ENCODE assay signal across 15 cellular contexts in genomic region chr11:1607156-1607845, GRCh38. TPM values are rescaled to one million over a fixed set of nuclear protein-coding genes. Genes with fewer than 3 reads are reported as not detected.
"Had no signal": no experiment of that assay in that cellular context is flagged by ENCODE, and none has a peak within 500 bp of the region (broad histone marks: within the 10 kb centered on the region; RNA-seq: fewer than 3 reads in every experiment).

No MANE protein-coding gene starts in this region.

RNA-seq across cellular contexts. Expression of gene KRTAP5-3, which starts 1.0 kb away (rescaled TPM):
- total RNA-seq: activated CD8-positive, alpha-beta memory T cell treated with anti-CD3 and anti-CD28 coated beads for 36 hours; activated T-cell treated with anti-CD3 and anti-CD28 coated beads, Interleukin-2, amount 50 U/mL, for 4 hours; activated T-helper 2 cell treated with anti-CD3 and anti-CD28 coated beads, Interferon-gamma antibody, Interleukin-2, Interleukin-4, amounts not matched to agents 10 μg/mL and 5 μg/mL and 100 μg/mL, durations not matched to agents 14 hours and 24 hours and 36 hours; adrenal gland; dermis blood vessel endothelial cell; left cardiac atrium; mucosa of descending colon; naive thymus-derived CD4-positive, alpha-beta T cell; pancreas; sciatic nerve; smooth muscle cell; T-helper 17 cell; thoracic aorta; upper lobe of left lung had no signal
- polyA plus RNA-seq: adrenal gland; esophagus; naive thymus-derived CD4-positive, alpha-beta T cell; pancreas; smooth muscle cell had no signal

RNA-seq across cellular contexts. Expression of gene KRTAP5-2, which starts 9.2 kb away (rescaled TPM):
- total RNA-seq: activated CD8-positive, alpha-beta memory T cell treated with anti-CD3 and anti-CD28 coated beads for 36 hours; activated T-cell treated with anti-CD3 and anti-CD28 coated beads, Interleukin-2, amount 50 U/mL, for 4 hours; activated T-helper 2 cell treated with anti-CD3 and anti-CD28 coated beads, Interferon-gamma antibody, Interleukin-2, Interleukin-4, amounts not matched to agents 10 μg/mL and 5 μg/mL and 100 μg/mL, durations not matched to agents 14 hours and 24 hours and 36 hours; adrenal gland; dermis blood vessel endothelial cell; left cardiac atrium; mucosa of descending colon; naive thymus-derived CD4-positive, alpha-beta T cell; pancreas; sciatic nerve; smooth muscle cell; T-helper 17 cell; thoracic aorta; upper lobe of left lung had no signal
- polyA plus RNA-seq: adrenal gland; esophagus; naive thymus-derived CD4-positive, alpha-beta T cell had no signal

RNA-seq across cellular contexts. Expression of gene KRTAP5-4, which starts 14.6 kb away (rescaled TPM):
- total RNA-seq: activated CD8-positive, alpha-beta memory T cell treated with anti-CD3 and anti-CD28 coated beads for 36 hours; activated T-cell treated with anti-CD3 and anti-CD28 coated beads, Interleukin-2, amount 50 U/mL, for 4 hours; activated T-helper 2 cell treated with anti-CD3 and anti-CD28 coated beads, Interferon-gamma antibody, Interleukin-2, Interleukin-4, amounts not matched to agents 10 μg/mL and 5 μg/mL and 100 μg/mL, durations not matched to agents 14 hours and 24 hours and 36 hours; adrenal gland; dermis blood vessel endothelial cell; left cardiac atrium; mucosa of descending colon; naive thymus-derived CD4-positive, alpha-beta T cell; pancreas; sciatic nerve; smooth muscle cell; T-helper 17 cell; thoracic aorta; upper lobe of left lung had no signal
- polyA plus RNA-seq: adrenal gland; esophagus; naive thymus-derived CD4-positive, alpha-beta T cell; pancreas; smooth muscle cell had no signal

RNA-seq across cellular contexts. Expression of gene KRTAP5-1, which starts 22.2 kb away (rescaled TPM):
- total RNA-seq: activated CD8-positive, alpha-beta memory T cell treated with anti-CD3 and anti-CD28 coated beads for 36 hours; activated T-cell treated with anti-CD3 and anti-CD28 coated beads, Interleukin-2, amount 50 U/mL, for 4 hours; activated T-helper 2 cell treated with anti-CD3 and anti-CD28 coated beads, Interferon-gamma antibody, Interleukin-2, Interleukin-4, amounts not matched to agents 10 μg/mL and 5 μg/mL and 100 μg/mL, durations not matched to agents 14 hours and 24 hours and 36 hours; adrenal gland; dermis blood vessel endothelial cell; left cardiac atrium; mucosa of descending colon; naive thymus-derived CD4-positive, alpha-beta T cell; pancreas; sciatic nerve; smooth muscle cell; T-helper 17 cell; thoracic aorta; upper lobe of left lung had no signal
- polyA plus RNA-seq: esophagus; naive thymus-derived CD4-positive, alpha-beta T cell; smooth muscle cell had no signal

RNA-seq across cellular contexts. Expression of gene KRTAP5-5, which starts 22.3 kb away (rescaled TPM):
- total RNA-seq: activated CD8-positive, alpha-beta memory T cell treated with anti-CD3 and anti-CD28 coated beads for 36 hours; activated T-cell treated with anti-CD3 and anti-CD28 coated beads, Interleukin-2, amount 50 U/mL, for 4 hours; activated T-helper 2 cell treated with anti-CD3 and anti-CD28 coated beads, Interferon-gamma antibody, Interleukin-2, Interleukin-4, amounts not matched to agents 10 μg/mL and 5 μg/mL and 100 μg/mL, durations not matched to agents 14 hours and 24 hours and 36 hours; adrenal gland; dermis blood vessel endothelial cell; left cardiac atrium; naive thymus-derived CD4-positive, alpha-beta T cell; pancreas; sciatic nerve; smooth muscle cell; T-helper 17 cell; thoracic aorta; upper lobe of left lung had no signal
- polyA plus RNA-seq: adrenal gland; esophagus; naive thymus-derived CD4-positive, alpha-beta T cell; smooth muscle cell had no signal
